Comparison of ENCODE assay signal across 8 cellular contexts in the genomic region with DNA sequence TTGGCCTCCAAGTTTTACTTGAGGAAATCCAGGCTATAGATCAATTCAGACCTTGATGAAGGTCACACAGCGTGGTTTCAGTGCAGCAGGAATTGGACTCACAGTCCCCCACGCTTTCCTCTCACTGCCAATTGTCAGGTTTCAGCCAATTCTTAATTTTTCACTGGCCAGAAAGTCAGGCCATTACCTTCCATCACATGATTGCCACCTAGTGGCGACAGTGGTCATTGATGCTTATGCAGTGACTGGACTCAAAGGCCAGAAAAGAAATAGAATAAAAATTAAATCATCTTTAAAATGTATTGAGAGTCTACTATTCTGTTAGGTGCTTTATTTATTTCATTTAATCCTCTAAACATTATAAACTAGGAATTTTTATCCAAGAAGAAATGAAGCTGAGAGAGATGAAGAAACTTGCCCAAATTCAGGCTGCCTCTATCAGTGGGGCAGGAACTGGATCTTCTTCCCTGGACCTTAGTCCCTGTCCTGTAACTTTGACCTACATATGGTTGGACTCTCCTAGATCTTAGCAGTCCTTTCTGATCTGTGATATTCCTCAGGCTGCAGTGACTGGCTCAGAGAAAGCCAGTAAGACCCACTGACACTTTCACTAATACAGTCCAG.
A peak's percentile ranks its signal among the peaks of the same experiment; 100 is the strongest.
DNase-seq lines count a peak whose midpoint lies in the region; ATAC-seq and TF ChIP-seq lines count a peak whose summit lies in the region.

No MANE protein-coding gene starts in this region.

- no peaks in the 10 kb centered on the region for H3K9me3 ChIP-seq in spleen

- intact Hi-C loops in spleen (cut with DNase I; ENCODE audit: low total_unique reads) = no loop called here

- TF ChIP-seq CTCF in spleen (IDR thresholded peaks at IDR 0.05 in 8 of 11, conservative IDR thresholded peaks at IDR 0.05 in 3 of 11) = peak; percentile 28 to 90 (median 75)

- ATAC-seq in HG02571 (IDR thresholded peaks at IDR 0.05; ENCODE audit: unreplicated experiment) = peak; percentile 88

- H3K4me3 ChIP-seq in spleen = no peak overlapping the region

- H3K4me1 ChIP-seq in spleen = no peaks in the 10 kb centered on the region

- WGBS in spleen, 5 donors = 4 to 16% (median 7%) methylated on average over 3 of the region's 3 CpGs

- TF ChIP-seq POLR2A in spleen (IDR thresholded peaks at IDR 0.05) = no peak

- DNase-seq in activated gamma-delta T cell treated with Interleukin-2 at 50 U/mL for 16 hours (peak; percentile 58), activated gamma-delta T cell (lab: John Stamatoyannopoulos, UW) (no peak), MV-4-11 (lab: John Stamatoyannopoulos, UW) (peak; percentile 43), T-helper 2 cell (peak in 3 of 5 experiments; percentile 13 to 38 (median 34)), anterior cingulate cortex (lab: John Stamatoyannopoulos, UW) (peak in 52 of 58 donors; percentile 3 to 81 (median 47)), iPS DF 19.7 (ENCODE audit: low read depth, low spot score) (peak; percentile 20), spleen (no peak)

- H3K27me3 ChIP-seq in spleen (replicated peaks in 1 of 7) = no peaks in the 10 kb centered on the region

- H3K27ac ChIP-seq in spleen = no peak overlapping the region

- no peaks in the 10 kb centered on the region for H3K36me3 ChIP-seq in spleen

Comparison
In these comparisons a context has a peak if more than half of its experiments do, and no peak if none do; other contexts are left out.
1. DNase-seq: peak in activated gamma-delta T cell treated with Interleukin-2 at 50 U/mL for 16 hours (single experiment), MV-4-11 (single experiment), T-helper 2 cell (3 of 5), anterior cingulate cortex (52 of 58) and iPS DF 19.7 (single experiment); none in activated gamma-delta T cell (single experiment) and spleen (single experiment).